8 cellular contexts compared by ENCODE assay signal in genomic region chr10:99917963-99918825, GRCh38.
DNase-seq lines count a peak whose midpoint lies in the region; ATAC-seq and TF ChIP-seq lines count a peak whose summit lies in the region.

No MANE protein-coding gene starts in this region.

- WGBS in H9 (ENCODE audit: extremely low coverage, insufficient read length, low lambda C conversion rate) = no CpG with 5 or more reads among the region's 10 CpGs
- 8 to 40% methylated on average over 10 of the region's 10 CpGs for WGBS in sigmoid colon, 2 donors

- H2AK5ac ChIP-seq in H9 (ENCODE audit: insufficient read length, low read length) = no peak overlapping the region

- H4K8ac ChIP-seq in H9 (replicated peaks; ENCODE audit: insufficient read length, low read depth, low read length) = no peak overlapping the region

- H4K5ac ChIP-seq in H9 (ENCODE audit: insufficient read length, low read depth, low read length) = no peak overlapping the region

- H3K9ac ChIP-seq in H9 (ENCODE audit: extremely low read depth, insufficient read length, low read length) (peak overlapping the region; percentile 79), iPS-20b (ENCODE audit: low read depth, low read length) (peak overlapping the region; percentile 85)

- POLR2A ChIA-PET in T-cell (lab: Charles Lee) = no interaction called here

- H4K91ac ChIP-seq in H9 (ENCODE audit: insufficient read length, low read depth, low read length) = no peak overlapping the region

- H3K4me3 Mint-ChIP-seq in H9 = peak overlapping the region; percentile 65 to 77
- H3K4me3 Mint-ChIP-seq in T-cell = no peak overlapping the region

- H3T11ph ChIP-seq in H9 (ENCODE audit: low read length) = peak overlapping the region; percentile 83

- peaks cover 0 to 7% (median 0%) of the 10 kb centered on the region in 3 experiments; a peak in 2 of 7 replicates for H3K36me3 Mint-ChIP-seq in H9 (ENCODE audit: insufficient read depth in 1 of 3, low read depth in 3 of 3)
- H3K36me3 Mint-ChIP-seq in T-cell = peaks cover 10% of the 10 kb centered on the region

- H4K20me1 ChIP-seq in H9 (ENCODE audit: control insufficient read depth, insufficient read depth, insufficient read length) = no peaks in the 10 kb centered on the region

- intact Hi-C loops in sigmoid colon (cut with DNase I) = loop anchor here (5.0 kb wide), 1 partner anchor 76 kb away; no protein-coding TSS in a partner anchor

- peak overlapping the region; percentile 87 for H3K18ac ChIP-seq in H9 (ENCODE audit: insufficient read length, low read depth, low read length)

- H3K27ac ChIP-seq in H9 (ENCODE audit: insufficient read length, low read depth, low read length) (peak overlapping the region; percentile 97), iPS-20b (ENCODE audit: low read length) (peak overlapping the region; percentile 96), sigmoid colon (peak overlapping the region; percentile 34 to 72 (median 70))

- H3K4ac ChIP-seq in H9 (ENCODE audit: low read depth, low read length) = no peak overlapping the region; the same call in 1 of the 2 replicates

- H3K23me2 ChIP-seq in H9 (ENCODE audit: insufficient read length, low read depth, low read length, poor library complexity, severe bottlenecking) = no peaks in the 10 kb centered on the region

- no peak overlapping the region for H3K56ac ChIP-seq in H9 (ENCODE audit: insufficient read length, low read depth, low read length)

- H3K36me3 ChIP-seq in iPS-20b (ENCODE audit: insufficient read depth, low read depth, low read length) (no peaks in the 10 kb centered on the region; the same call in 1 of the 2 replicates), sigmoid colon (no peaks in the 10 kb centered on the region)

- peak overlapping the region; percentile 81 for H3K4me2 ChIP-seq in H9 (ENCODE audit: insufficient read depth, insufficient read length, low read length)

- CTCF ChIA-PET in T-cell (lab: Charles Lee) = interaction anchor here (0.6 to 1.1 kb wide), 3 partner anchors 19 to 59 kb away, joined by 3 read pairs; no protein-coding TSS in a partner anchor

- H3K9me3 Mint-ChIP-seq in H9 (no peaks in the 10 kb centered on the region), T-cell (no peaks in the 10 kb centered on the region)

- TF ChIP-seq CTCF in H9 (conservative IDR thresholded peaks at IDR 0.05) (no peak), sigmoid colon (IDR thresholded peaks at IDR 0.05) (no peak)

- H3K4me1 Mint-ChIP-seq in H9 (peaks cover 25 to 36% of the 10 kb centered on the region in 2 experiments), T-cell (no peaks in the 10 kb centered on the region)

- no peak overlapping the region for H2BK20ac ChIP-seq in H9 (ENCODE audit: low read depth, low read length, poor library complexity, severe bottlenecking)

- H3K27ac Mint-ChIP-seq in H9 = peak overlapping the region; percentile 97 to 99 (median 99)
- no peak overlapping the region for H3K27ac Mint-ChIP-seq in T-cell

- DNase-seq in H9 (peak; percentile 88), brain pericyte (ENCODE audit: low read depth, low spot score) (peak; percentile 36), sigmoid colon (peak; percentile 73), T-cell (no peak)
- DNase-seq in activated CD4-positive, alpha-beta T cell treated with anti-CD3 and anti-CD28 coated beads for 4 hours = no peak

- no peak for ATAC-seq in HG02870 (IDR thresholded peaks at IDR 0.05; ENCODE audit: unreplicated experiment)
- ATAC-seq in GM21526 (IDR thresholded peaks at IDR 0.05; ENCODE audit: low FRiP score, unreplicated experiment) = no peak
- ATAC-seq in T-cell (replicated peaks in 1 of 4) = no peak

- H3K79me2 ChIP-seq in H9 (ENCODE audit: insufficient read depth, low read length) = peaks cover 1% of the 10 kb centered on the region; the same call in 1 of the 2 replicates

- no peak overlapping the region for H2AFZ ChIP-seq in H9 (ENCODE audit: low read length)

- no peaks in the 10 kb centered on the region; the same call in 1 of the 2 replicates for H3K4me1 ChIP-seq in H9 (ENCODE audit: insufficient read depth, low read length)
- H3K4me1 ChIP-seq in iPS-20b (ENCODE audit: insufficient read depth, low read length) = peaks cover 18% of the 10 kb centered on the region
- H3K4me1 ChIP-seq in sigmoid colon = peaks cover 0 to 17% (median 10%) of the 10 kb centered on the region in 4 donors

- no peak for TF ChIP-seq POLR2A in sigmoid colon (IDR thresholded peaks at IDR 0.05)

- no peak overlapping the region for H3K23ac ChIP-seq in H9 (ENCODE audit: insufficient read length, low read depth, low read length)

- H2BK12ac ChIP-seq in H9 (ENCODE audit: insufficient read length, low read depth, low read length) = peak overlapping the region; percentile 45

- H3K9me3 ChIP-seq in H9 (ENCODE audit: control insufficient read depth, low read depth, low read length) (no peaks in the 10 kb centered on the region), iPS-20b (ENCODE audit: insufficient read depth, low read depth, low read length) (no peaks in the 10 kb centered on the region), sigmoid colon (no peaks in the 10 kb centered on the region)

- H2BK120ac ChIP-seq in H9 (ENCODE audit: low read depth, low read length, poor library complexity, severe bottlenecking) = peak overlapping the region; percentile 71

- peak overlapping the region; percentile 58 for H2BK5ac ChIP-seq in H9 (ENCODE audit: insufficient read length, low read length)

- TF ChIP-seq EP300 in sigmoid colon (IDR thresholded peaks at IDR 0.05) = no peak

- peak overlapping the region; percentile 77 for H3K4me3 ChIP-seq in iPS-20b (ENCODE audit: low read length)
- H3K4me3 ChIP-seq in sigmoid colon = peak overlapping the region in 3 of 4 donors; percentile 16 to 30 (median 30)

- H3K27me3 ChIP-seq in H9 (ENCODE audit: insufficient read depth, low read length) (no peaks in the 10 kb centered on the region), iPS-20b (ENCODE audit: insufficient read depth, low read length) (no peaks in the 10 kb centered on the region), sigmoid colon (no peaks in the 10 kb centered on the region)

- H2BK15ac ChIP-seq in H9 (ENCODE audit: low read depth, low read length) = no peak overlapping the region

- no peaks in the 10 kb centered on the region for H3K79me1 ChIP-seq in H9 (ENCODE audit: insufficient read depth, low read depth, low read length, poor library complexity, severe bottlenecking)

- no peaks in the 10 kb centered on the region for H3K27me3 Mint-ChIP-seq in H9 (ENCODE audit: low read depth)
- H3K27me3 Mint-ChIP-seq in T-cell = no peaks in the 10 kb centered on the region

- H3K14ac ChIP-seq in H9 (ENCODE audit: insufficient read depth, low read length) = peak overlapping the region; percentile 49; the same call in 1 of the 2 replicates

Comparison
In these comparisons a context has a peak if more than half of its experiments do, and no peak if none do; other contexts are left out.
1. DNase-seq: peak in H9 (single experiment), brain pericyte (single experiment) and sigmoid colon (single experiment); none in activated CD4-positive, alpha-beta T cell treated with anti-CD3 and anti-CD28 coated beads for 4 hours (0 of 2) and T-cell (0 of 34).
2. H3K27ac Mint-ChIP-seq: peak in H9 (3 of 3); none in T-cell (0 of 2).
3. H3K4me3 Mint-ChIP-seq: peak in H9 (2 of 2); none in T-cell (0 of 3).
4. Peak in every context shown above with its lines, with median percentiles within 50 percentile points of each other: H3K27ac ChIP-seq.